1 cellular context compared by ENCODE assay signal in genomic region chr1:226679853-226680516, GRCh38.
TF ChIP-seq lines count a peak whose summit lies in the region.

No MANE protein-coding gene starts in this region.

TF ChIP-seq in WTC11, 78 proteins besides CTCF, POLR2A, EP300 and RAD21 (continued from another document):
- TF ChIP-seq ZNF317 (CRISPR knock-in tag; IDR thresholded peaks at IDR 0.05; ENCODE audit: borderline replicate concordance, low read depth) (no peak), TEAD1 (CRISPR knock-in tag; IDR thresholded peaks at IDR 0.05) (peak; percentile 99), MYBL2 (CRISPR knock-in tag; IDR thresholded peaks at IDR 0.05) (0 out of 2 replicates have a peak, but pooled peaks have one; percentile 49), RORB (CRISPR knock-in tag; IDR thresholded peaks at IDR 0.05) (no peak), ZNF281 (CRISPR knock-in tag; IDR thresholded peaks at IDR 0.05) (peak; percentile 40; the same call in 1 of the 2 replicates), CDX4 (CRISPR knock-in tag; IDR thresholded peaks at IDR 0.05; ENCODE audit: borderline replicate concordance) (no peak), TCF7 (CRISPR knock-in tag; IDR thresholded peaks at IDR 0.05; ENCODE audit: low read depth) (no peak), ZNF138 (CRISPR knock-in tag; conservative IDR thresholded peaks at IDR 0.05) (no peak), PREB (CRISPR knock-in tag; IDR thresholded peaks at IDR 0.05; ENCODE audit: borderline replicate concordance) (no peak), NFE2L1 (CRISPR knock-in tag; IDR thresholded peaks at IDR 0.05) (no peak), FOXP1 (CRISPR knock-in tag; IDR thresholded peaks at IDR 0.05; ENCODE audit: borderline replicate concordance) (peak; percentile 26; the same call in 1 of the 2 replicates), PRRX2 (CRISPR knock-in tag; IDR thresholded peaks at IDR 0.05) (no peak), NFYB (CRISPR knock-in tag; conservative IDR thresholded peaks at IDR 0.05; ENCODE audit: low read depth) (no peak), ZNF263 (CRISPR knock-in tag; IDR thresholded peaks at IDR 0.05; ENCODE audit: low read depth) (no peak), ZNF396 (CRISPR knock-in tag; IDR thresholded peaks at IDR 0.05; ENCODE audit: borderline replicate concordance) (no peak), ZMAT4 (CRISPR knock-in tag; IDR thresholded peaks at IDR 0.05) (no peak), AR (CRISPR knock-in tag; IDR thresholded peaks at IDR 0.05) (no peak), HMGXB4 (CRISPR knock-in tag; IDR thresholded peaks at IDR 0.05) (no peak), SMAD3 (CRISPR knock-in tag; IDR thresholded peaks at IDR 0.05; ENCODE audit: borderline replicate concordance) (no peak), TEAD4 (CRISPR knock-in tag; IDR thresholded peaks at IDR 0.05) (peak; percentile 84; the same call in 1 of the 2 replicates), ZNF425 (CRISPR knock-in tag; conservative IDR thresholded peaks at IDR 0.05) (no peak), ZNF423 (CRISPR knock-in tag; IDR thresholded peaks at IDR 0.05) (no peak), ZNF219 (CRISPR knock-in tag; IDR thresholded peaks at IDR 0.05; ENCODE audit: borderline replicate concordance) (no peak), ZNF671 (CRISPR knock-in tag; IDR thresholded peaks at IDR 0.05) (no peak), HMGA2 (CRISPR knock-in tag; IDR thresholded peaks at IDR 0.05) (no peak), ZNF232 (CRISPR knock-in tag; IDR thresholded peaks at IDR 0.05) (no peak), ARID4B (CRISPR knock-in tag; IDR thresholded peaks at IDR 0.05; ENCODE audit: borderline replicate concordance) (peak; percentile 64; the same call in 1 of the 2 replicates), IRF1 (CRISPR knock-in tag; IDR thresholded peaks at IDR 0.05) (no peak), MLX (CRISPR knock-in tag; IDR thresholded peaks at IDR 0.05) (no peak), JUN (CRISPR knock-in tag; IDR thresholded peaks at IDR 0.05) (no peak)
